Comparison of ENCODE assay signal across 8 cellular contexts in genomic region chr2:121530563-121531334, GRCh38. TPM values are rescaled to one million over a fixed set of nuclear protein-coding genes. Genes with fewer than 3 reads are reported as not detected.
DNase-seq lines count a peak whose midpoint lies in the region; ATAC-seq and TF ChIP-seq lines count a peak whose summit lies in the region.

Gene RNU4ATAC, plus strand, starts transcription at chr2:121530880.

- peak within 1 kb of the TSS; percentile 97 for H3K27ac ChIP-seq in duodenal mucosa (ENCODE audit: low read depth, low read length)

- peaks cover 9 to 32% of the 10 kb centered on the region in 2 donors for H3K36me3 Mint-ChIP-seq in CD14-positive monocyte

- H3K27me3 ChIP-seq in duodenal mucosa (ENCODE audit: control insufficient read depth in 1 of 2, insufficient read depth in 2 of 2, low read length in 2 of 2) = no peaks in the 10 kb centered on the region

- peaks cover 5 to 10% of the 10 kb centered on the region in 2 donors for H3K36me3 ChIP-seq in duodenal mucosa (ENCODE audit: control insufficient read depth in 1 of 2, insufficient read depth in 2 of 2, low read length in 2 of 2)

- no peaks in the 10 kb centered on the region for H3K9me3 ChIP-seq in duodenal mucosa (ENCODE audit: control insufficient read depth in 1 of 2, low read length in 2 of 2)

- ATAC-seq in GM19328 (IDR thresholded peaks at IDR 0.05; ENCODE audit: unreplicated experiment) (peak; percentile 75), HG03520 (IDR thresholded peaks at IDR 0.05; ENCODE audit: unreplicated experiment) (peak; percentile 66)

- peaks cover 36% of the 10 kb centered on the region for H3K4me1 Mint-ChIP-seq in CD14-positive monocyte

- no peaks in the 10 kb centered on the region for H3K9me3 Mint-ChIP-seq in CD14-positive monocyte

- H3K4me3 ChIP-seq in duodenal mucosa (ENCODE audit: low read depth in 1 of 2, low read length in 2 of 2) = peak within 1 kb of the TSS; percentile 85 to 95
- peak within 1 kb of the TSS; percentile 58 for H3K4me3 ChIP-seq in lower leg skin (ENCODE audit: low read depth, poor library complexity, severe bottlenecking)

- WGBS in lower leg skin, 2 donors = 0 to 1% methylated on average over 47 of the region's 47 CpGs

- DNase-seq in CD14-positive monocyte (ENCODE audit: low spot score) (peak; percentile 84), NCI-H748 (lab: John Stamatoyannopoulos, UW; ENCODE audit: unreplicated experiment) (peak; percentile 95), lower leg skin (ENCODE audit: low spot score in 2 of 2) (peak; percentile 82 to 97)
- DNase-seq in activated CD4-positive, alpha-beta T cell treated with anti-CD3 and anti-CD28 coated beads, Interleukin-2, amount 50 U/mL, for 4 hours = peak; percentile 81
- peak; percentile 82 for DNase-seq in stimulated activated CD4-positive, alpha-beta T cell treated with anti-CD3 and anti-CD28 coated beads, Interleukin-4, amount 100 ng/mL, for 48 hours (ENCODE audit: low read depth in 2 of 2)

- peak within 1 kb of the TSS; percentile 88 to 100 for H3K4me3 Mint-ChIP-seq in CD14-positive monocyte

- intact Hi-C loops in CD14-positive monocyte (cut with micrococcal nuclease) (loop anchor here (2.0 to 5.0 kb wide), 6 partner anchors 67 to 227 kb away; partner anchors contain the start of genes CLASP1 (in 2 of the 2), NIFK (in 2 of the 2) and TSN (in 1 of the 2)), lower leg skin (cut with DNase I; ENCODE audit: low total_unique reads) (loop anchor here (10.0 kb wide), 1 partner anchor 194 kb away; no protein-coding TSS in a partner anchor)

- peaks cover 0 to 1% (median 0%) of the 10 kb centered on the region in 3 donors for H3K27me3 Mint-ChIP-seq in CD14-positive monocyte (ENCODE audit: low read depth in 3 of 3)

- peak within 1 kb of the TSS; percentile 63 to 66 for H3K9ac ChIP-seq in duodenal mucosa (ENCODE audit: low read depth in 1 of 2, low read length in 2 of 2)

- TF ChIP-seq POLR2A in lower leg skin (IDR thresholded peaks at IDR 0.05) = peak in 1 of 2 donors; percentile 99

- peaks cover 13 to 21% of the 10 kb centered on the region in 2 donors for H3K4me1 ChIP-seq in duodenal mucosa (ENCODE audit: control insufficient read depth in 1 of 2, insufficient read depth in 2 of 2, low read length in 2 of 2)

- H3K27ac Mint-ChIP-seq in CD14-positive monocyte = peak within 1 kb of the TSS; percentile 98 to 100 (median 99)

- TF ChIP-seq CTCF in CD14-positive monocyte (IDR thresholded peaks at IDR 0.05) (peak; percentile 69), lower leg skin (IDR thresholded peaks at IDR 0.05) (no peak)

RNA-seq across cellular contexts. Expression of gene RNU4ATAC, which starts in this region (rescaled TPM):
- polyA plus RNA-seq in CD14-positive monocyte = not detected
- total RNA-seq in lower leg skin = under 1 TPM in 1 of 4 donors, not detected in 3; under 0.01 TPM

Comparison
In these comparisons a context has a peak if more than half of its experiments do, and no peak if none do; other contexts are left out.
1. Peak in every context shown above with its lines: DNase-seq, ATAC-seq, H3K4me3 ChIP-seq and H3K27ac ChIP-seq.
2. Peak in DNase-seq in CD14-positive monocyte; RNA of the gene not detected or under 1 TPM.
3. Peak in DNase-seq and H3K4me3 ChIP-seq in lower leg skin; RNA of the gene not detected or under 1 TPM.